Comparison of ENCODE assay signal across 11 cellular contexts in the genomic region with DNA sequence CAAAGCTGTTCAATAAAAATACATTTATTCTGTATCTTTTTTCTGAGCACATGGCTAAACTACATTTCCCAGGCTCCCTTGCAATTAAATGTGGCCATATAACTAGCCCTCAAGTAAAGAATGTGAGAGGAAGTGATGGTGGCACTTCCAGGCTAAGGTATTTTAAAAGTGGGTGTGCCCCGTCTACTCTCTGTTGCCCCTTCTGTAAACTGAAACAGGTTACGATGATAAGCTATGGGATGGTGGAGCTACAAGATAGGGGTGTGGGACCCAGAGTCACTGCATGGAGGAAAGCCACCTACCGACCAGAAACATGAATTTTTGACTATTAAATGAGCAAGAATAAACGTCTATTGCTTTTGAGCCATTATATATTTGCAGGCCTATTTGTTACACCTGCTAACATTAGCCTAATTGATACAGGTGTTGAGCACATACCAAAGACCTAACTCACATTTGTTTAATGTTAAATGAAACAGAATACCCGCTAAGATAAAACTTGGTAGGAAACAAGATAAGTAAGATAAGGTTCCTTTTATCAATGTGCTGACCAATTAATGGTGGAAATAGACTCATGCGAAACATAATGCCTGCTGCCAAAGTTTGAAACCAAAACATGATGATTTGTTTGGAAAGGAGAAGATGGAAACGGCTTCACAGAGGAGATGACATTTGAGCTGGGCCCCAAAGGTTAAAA. TPM values are rescaled to one million over a fixed set of nuclear protein-coding genes. Genes with fewer than 3 reads are reported as not detected.
A peak's percentile ranks its signal among the peaks of the same experiment; 100 is the strongest.
DNase-seq lines count a peak whose midpoint lies in the region; ATAC-seq and TF ChIP-seq lines count a peak whose summit lies in the region.
"Had no signal": no experiment of that assay in that cellular context is flagged by ENCODE, and none has a peak within 500 bp of the region (broad histone marks: within the 10 kb centered on the region; RNA-seq: fewer than 3 reads in every experiment).

No MANE protein-coding gene starts in this region.

- H2BK120ac ChIP-seq in H9 (ENCODE audit: low read depth, low read length, poor library complexity, severe bottlenecking): no peak overlapping the region

- H2AK5ac ChIP-seq in H9 (ENCODE audit: insufficient read length, low read length): no peak overlapping the region

- H3K27me3 ChIP-seq in Panc1 (ENCODE audit: control insufficient read depth, insufficient read depth, low read length): peaks cover 54% of the 10 kb centered on the region
- peaks cover 0 to 8% (median 0%) of the 10 kb centered on the region in 7 donors for H3K27me3 ChIP-seq in spleen (replicated peaks in 1 of 7)
- H3K27me3 ChIP-seq in H9 (ENCODE audit: insufficient read depth, low read length): no peaks in the 10 kb centered on the region
- H3K27me3 ChIP-seq: foreskin keratinocyte, MG63 had no signal

- intact Hi-C loops in Panc1 (cut with micrococcal nuclease; ENCODE audit: unreplicated experiment) (no loop called here), spleen (cut with DNase I; ENCODE audit: low total_unique reads) (loop anchor here (10.0 kb wide), 1 partner anchor 145 kb away; no protein-coding TSS in a partner anchor)

- H2BK5ac ChIP-seq in H9 (ENCODE audit: insufficient read length, low read length): no peak overlapping the region

- H2BK12ac ChIP-seq in H9 (ENCODE audit: insufficient read length, low read depth, low read length): no peak overlapping the region

- H3K9me3 Mint-ChIP-seq in activated CD4-positive, alpha-beta T cell treated with anti-CD3 and anti-CD28 coated beads, Interleukin-2, amount 10 ng/mL, durations not matched to agents 7 days and 5 days: no peaks in the 10 kb centered on the region
- H3K9me3 Mint-ChIP-seq in effector memory CD8-positive, alpha-beta T cell: no peaks in the 10 kb centered on the region
- peaks cover 0 to 3% of the 10 kb centered on the region in 2 experiments; a peak in 1 of 5 replicates for H3K9me3 Mint-ChIP-seq in H9

- POLR2A ChIA-PET in activated CD4-positive, alpha-beta T cell treated with anti-CD3 and anti-CD28 coated beads, Interleukin-2, amount 10 ng/mL, durations not matched to agents 7 days and 5 days (lab: Charles Lee): interaction anchor here (1.2 to 1.4 kb wide), 2 partner anchors 25 to 26 kb away, joined by 3 read pairs; no protein-coding TSS in a partner anchor
- POLR2A ChIA-PET in Panc1 (lab: Charles Lee): no interaction called here

- no peak overlapping the region for H3K14ac ChIP-seq in H9 (ENCODE audit: insufficient read depth, low read length)

- no peak overlapping the region for H4K5ac ChIP-seq in H9 (ENCODE audit: insufficient read length, low read depth, low read length)

- peaks cover 17% of the 10 kb centered on the region; the same call in 1 of the 2 replicates for H3K79me2 ChIP-seq in H9 (ENCODE audit: insufficient read depth, low read length)

- no peak for DNase-seq in activated CD4-positive, alpha-beta T cell treated with anti-CD3 and anti-CD28 coated beads, Interleukin-2, amount 10 ng/mL, durations not matched to agents 7 days and 5 days
- DNase-seq in activated CD4-positive, alpha-beta T cell treated with anti-CD3 and anti-CD28 coated beads for 4 hours: no peak
- DNase-seq in Panc1 (ENCODE audit: low read depth, low spot score) (no peak), spleen (no peak), NOMO-1 treated with DMSO at 0.1 percent for 48 hours (lab: John Stamatoyannopoulos, UW; ENCODE audit: unreplicated experiment) (no peak), H9 (no peak)
- peak in 1 of 3 experiments; percentile 31 for DNase-seq in effector memory CD8-positive, alpha-beta T cell
- no peak for DNase-seq in stimulated activated CD4-positive, alpha-beta T cell treated with anti-CD3 and anti-CD28 coated beads, Interleukin-15, amount 100 ng/mL, for 24 hours
- DNase-seq: foreskin keratinocyte, MG63 had no signal

- no peak for TF ChIP-seq POLR2A in spleen (IDR thresholded peaks at IDR 0.05)

- H3K4me2 ChIP-seq in H9 (ENCODE audit: insufficient read depth, insufficient read length, low read length): no peak overlapping the region

- H3K9me3 ChIP-seq in Panc1 (ENCODE audit: control insufficient read depth, insufficient read depth, low read depth, low read length) (no peaks in the 10 kb centered on the region), spleen (no peaks in the 10 kb centered on the region), H9 (ENCODE audit: control insufficient read depth, low read depth, low read length) (no peaks in the 10 kb centered on the region)
- H3K9me3 ChIP-seq: MG63 had no signal

- no peak overlapping the region for H3K4ac ChIP-seq in H9 (ENCODE audit: low read depth, low read length)

- no peaks in the 10 kb centered on the region for H3K79me1 ChIP-seq in H9 (ENCODE audit: insufficient read depth, low read depth, low read length, poor library complexity, severe bottlenecking)

- H3T11ph ChIP-seq in H9 (ENCODE audit: low read length): no peak overlapping the region

- in situ Hi-C loops in Panc1 (cut with HindIII; ENCODE audit: low pct_unique_long_range_greater_than_20kb, low sequenced_read_pairs): no loop called here

- H3K4me1 ChIP-seq in Panc1 (ENCODE audit: control insufficient read depth, insufficient read depth, low read length): peaks cover 12% of the 10 kb centered on the region
- peaks cover 21 to 92% (median 55%) of the 10 kb centered on the region in 6 donors for H3K4me1 ChIP-seq in spleen
- peaks cover 7% of the 10 kb centered on the region; the same call in 1 of the 2 replicates for H3K4me1 ChIP-seq in H9 (ENCODE audit: insufficient read depth, low read length)
- H3K4me1 ChIP-seq: foreskin keratinocyte had no signal

- H3K4me3 Mint-ChIP-seq in activated CD4-positive, alpha-beta T cell treated with anti-CD3 and anti-CD28 coated beads, Interleukin-2, amount 10 ng/mL, durations not matched to agents 7 days and 5 days: peak overlapping the region; percentile 96
- peak overlapping the region; percentile 97 to 99 for H3K4me3 Mint-ChIP-seq in effector memory CD8-positive, alpha-beta T cell
- H3K4me3 Mint-ChIP-seq in H9: no peak overlapping the region; a peak in 1 of 5 replicates

- CTCF ChIA-PET in activated CD4-positive, alpha-beta T cell treated with anti-CD3 and anti-CD28 coated beads, Interleukin-2, amount 10 ng/mL, durations not matched to agents 7 days and 5 days (lab: Charles Lee): interaction anchor here (0.6 to 1.6 kb wide), 7 partner anchors 12 to 611 kb away, joined by 3 to 5 read pairs (median 3); a partner anchor contains a TSS
- CTCF ChIA-PET in Panc1 (lab: Charles Lee): no interaction called here

- TF ChIP-seq CTCF in Panc1 (IDR thresholded peaks at IDR 0.05) (peak; percentile 19; the same call in 1 of the 2 replicates), spleen (IDR thresholded peaks at IDR 0.05 in 8 of 11, conservative IDR thresholded peaks at IDR 0.05 in 3 of 11) (no peak), H9 (conservative IDR thresholded peaks at IDR 0.05) (no peak)

- 61 to 74% (median 70%) methylated on average over 7 of the region's 7 CpGs for WGBS in spleen, 5 donors
- WGBS in H9 (ENCODE audit: extremely low coverage, insufficient read length, low lambda C conversion rate): no CpG with 5 or more reads among the region's 7 CpGs

- peaks cover 36% of the 10 kb centered on the region for H3K36me3 Mint-ChIP-seq in activated CD4-positive, alpha-beta T cell treated with anti-CD3 and anti-CD28 coated beads, Interleukin-2, amount 10 ng/mL, durations not matched to agents 7 days and 5 days (ENCODE audit: low read depth)
- peaks cover 54% of the 10 kb centered on the region for H3K36me3 Mint-ChIP-seq in effector memory CD8-positive, alpha-beta T cell (ENCODE audit: insufficient read depth)
- H3K36me3 Mint-ChIP-seq in H9 (ENCODE audit: insufficient read depth in 1 of 3, low read depth in 3 of 3): no peaks in the 10 kb centered on the region; a peak in 1 of 7 replicates

- no peak overlapping the region for H3K27ac ChIP-seq in Panc1 (ENCODE audit: low read length)
- H3K27ac ChIP-seq in spleen: peak overlapping the region in 6 of 8 donors; percentile 6 to 94 (median 90)
- no peak overlapping the region for H3K27ac ChIP-seq in H9 (ENCODE audit: insufficient read length, low read depth, low read length)
- H3K27ac ChIP-seq: foreskin keratinocyte had no signal

- peak overlapping the region; percentile 95 for H3K27ac Mint-ChIP-seq in activated CD4-positive, alpha-beta T cell treated with anti-CD3 and anti-CD28 coated beads, Interleukin-2, amount 10 ng/mL, durations not matched to agents 7 days and 5 days
- peak overlapping the region; percentile 96 to 98 for H3K27ac Mint-ChIP-seq in effector memory CD8-positive, alpha-beta T cell
- H3K27ac Mint-ChIP-seq in H9: no peak overlapping the region

- H4K20me1 ChIP-seq in H9 (ENCODE audit: control insufficient read depth, insufficient read depth, insufficient read length): no peaks in the 10 kb centered on the region

- H2AFZ ChIP-seq in H9 (ENCODE audit: low read length): no peak overlapping the region

- H2BK15ac ChIP-seq in H9 (ENCODE audit: low read depth, low read length): no peak overlapping the region

- H3K9ac ChIP-seq in H9 (ENCODE audit: extremely low read depth, insufficient read length, low read length): no peak overlapping the region

- no peak overlapping the region for H4K91ac ChIP-seq in H9 (ENCODE audit: insufficient read length, low read depth, low read length)

- H3K23me2 ChIP-seq in H9 (ENCODE audit: insufficient read length, low read depth, low read length, poor library complexity, severe bottlenecking): peaks cover 17% of the 10 kb centered on the region

- no TSS peak for BruUV-seq in Panc1 (replicated peaks; lab: Mats Ljungman, UMichigan)

- H4K8ac ChIP-seq in H9 (replicated peaks; ENCODE audit: insufficient read length, low read depth, low read length): no peak overlapping the region

- no peak overlapping the region for H3K18ac ChIP-seq in H9 (ENCODE audit: insufficient read length, low read depth, low read length)

- no peak for ATAC-seq in Panc1
- no peak for ATAC-seq in effector memory CD8-positive, alpha-beta T cell (replicated peaks)
- ATAC-seq: foreskin keratinocyte, Right ventricle myocardium inferior had no signal

- H3K23ac ChIP-seq in H9 (ENCODE audit: insufficient read length, low read depth, low read length): no peak overlapping the region

- no peaks in the 10 kb centered on the region for H3K27me3 Mint-ChIP-seq in activated CD4-positive, alpha-beta T cell treated with anti-CD3 and anti-CD28 coated beads, Interleukin-2, amount 10 ng/mL, durations not matched to agents 7 days and 5 days
- H3K27me3 Mint-ChIP-seq in effector memory CD8-positive, alpha-beta T cell: no peaks in the 10 kb centered on the region
- peaks cover 7% of the 10 kb centered on the region for H3K27me3 Mint-ChIP-seq in H9 (ENCODE audit: low read depth)

- no peak overlapping the region for H2BK20ac ChIP-seq in H9 (ENCODE audit: low read depth, low read length, poor library complexity, severe bottlenecking)

- peaks cover 73% of the 10 kb centered on the region for H3K4me1 Mint-ChIP-seq in activated CD4-positive, alpha-beta T cell treated with anti-CD3 and anti-CD28 coated beads, Interleukin-2, amount 10 ng/mL, durations not matched to agents 7 days and 5 days
- peaks cover 54 to 76% of the 10 kb centered on the region in 2 donors for H3K4me1 Mint-ChIP-seq in effector memory CD8-positive, alpha-beta T cell (ENCODE audit: low read depth in 2 of 2)
- H3K4me1 Mint-ChIP-seq in H9: peaks cover 58 to 63% of the 10 kb centered on the region in 2 experiments

- no peak overlapping the region for H3K56ac ChIP-seq in H9 (ENCODE audit: insufficient read length, low read depth, low read length)

- H3K4me3 ChIP-seq in Panc1 (ENCODE audit: low read depth in 2 of 2, low read length in 2 of 2) (no peak overlapping the region), spleen (peak overlapping the region in 4 of 8 donors; percentile 83 to 92 (median 86))

- no peaks in the 10 kb centered on the region for H3K36me3 ChIP-seq in Panc1 (ENCODE audit: control insufficient read depth, insufficient read depth, low read length)
- no peaks in the 10 kb centered on the region for H3K36me3 ChIP-seq in spleen
- H3K36me3 ChIP-seq: MG63 had no signal

RNA-seq across cellular contexts. Expression of gene FYN, which starts 3.0 kb away (rescaled TPM):
- 100 to 1,000 TPM; 179 to 225 TPM for total RNA-seq in activated CD4-positive, alpha-beta T cell treated with anti-CD3 and anti-CD28 coated beads, Interleukin-2, amount 10 ng/mL, durations not matched to agents 7 days and 5 days
- total RNA-seq in Panc1 (2021; ENCODE audit: unreplicated experiment): 4.2 TPM
- polyA plus RNA-seq in Panc1 (2012; ENCODE audit: insufficient read length): 5.1 TPM
- 100 to 1,000 TPM; 193 to 409 (median 227) TPM for total RNA-seq in spleen
- polyA plus RNA-seq in spleen: 10 to 100 TPM; 56.6 to 78.1 (median 65.6) TPM
- total RNA-seq in H9 (2021): 63.3 and 64.8 TPM in 2 replicates

Comparison
In these comparisons a context has a peak if more than half of its experiments do, and no peak if none do; other contexts are left out.
1. H3K27ac Mint-ChIP-seq: peak in activated CD4-positive, alpha-beta T cell treated with anti-CD3 and anti-CD28 coated beads, Interleukin-2, amount 10 ng/mL, durations not matched to agents 7 days and 5 days (single experiment) and effector memory CD8-positive, alpha-beta T cell (2 of 2); none in H9 (0 of 3).
2. H3K4me3 Mint-ChIP-seq: peak in activated CD4-positive, alpha-beta T cell treated with anti-CD3 and anti-CD28 coated beads, Interleukin-2, amount 10 ng/mL, durations not matched to agents 7 days and 5 days (single experiment) and effector memory CD8-positive, alpha-beta T cell (2 of 2); none in H9 (0 of 2).
3. H3K27ac ChIP-seq: peak in spleen (6 of 8); none in Panc1 (single experiment) and H9 (single experiment).
4. RNA of gene FYN, which starts 3.0 kb away (total RNA-seq): 193 to 409 TPM in spleen, 179 to 225 TPM in activated CD4-positive, alpha-beta T cell treated with anti-CD3 and anti-CD28 coated beads, Interleukin-2, amount 10 ng/mL, durations not matched to agents 7 days and 5 days and 63.3 to 64.8 TPM in H9; 4.2 TPM in Panc1 (single experiment); every median in the first group is over 10 times any median in the second.